In genomic region chr18:62897153-62897552, GRCh38 we compare ENCODE assay signal across 16 cellular contexts.
A peak's percentile ranks its signal among the peaks of the same experiment; 100 is the strongest.
DNase-seq lines count a peak whose midpoint lies in the region; ATAC-seq, FAIRE-seq and TF ChIP-seq lines count a peak whose summit lies in the region.
"Had no signal": no experiment of that assay in that cellular context is flagged by ENCODE, and none has a peak within 500 bp of the region (broad histone marks: within the 10 kb centered on the region; RNA-seq: fewer than 3 reads in every experiment).

No MANE protein-coding gene starts in this region.

- TF ChIP-seq POLR2A in H54 (IDR thresholded peaks at IDR 0.05; ENCODE audit: low read depth, low read length): no peak
- no peak for TF ChIP-seq POLR2A in vagina (IDR thresholded peaks at IDR 0.05)

- no peak for ATAC-seq in WTC11
- ATAC-seq: gastroesophageal sphincter; stimulated activated naive B cell treated with anti-CD40 and anti-IgM and Interleukin-4, amounts not matched to agents 10 μg/mL and 1 μg/mL and 100 μg/mL, for 72 hours had no signal

- peak overlapping the region; percentile 37; the same call in 1 of the 2 replicates for H3K27ac Mint-ChIP-seq in WTC11
- H3K27ac Mint-ChIP-seq in CD4-positive, alpha-beta memory T cell: no peak overlapping the region
- H3K27ac Mint-ChIP-seq: stimulated activated naive B cell treated with anti-CD40 and anti-IgM and Interleukin-4, amounts not matched to agents 10 μg/mL and 1 μg/mL and 100 μg/mL, for 72 hours had no signal

- no peak overlapping the region for H3K27ac ChIP-seq in CD4-positive, alpha-beta memory T cell (ENCODE audit: low read depth, low read length)
- no peak overlapping the region for H3K27ac ChIP-seq in vagina
- H3K27ac ChIP-seq: gastroesophageal sphincter, ovary had no signal

- H3K9me3 Mint-ChIP-seq in WTC11: no peaks in the 10 kb centered on the region
- peaks cover 0 to 4% (median 0%) of the 10 kb centered on the region in 8 donors for H3K9me3 Mint-ChIP-seq in CD4-positive, alpha-beta memory T cell
- H3K9me3 Mint-ChIP-seq: CD8-positive, alpha-beta memory T cell; stimulated activated naive B cell treated with anti-CD40 and anti-IgM and Interleukin-4, amounts not matched to agents 10 μg/mL and 1 μg/mL and 100 μg/mL, for 72 hours had no signal

- no peak overlapping the region for H3K4me3 Mint-ChIP-seq in WTC11
- no peak overlapping the region for H3K4me3 Mint-ChIP-seq in CD4-positive, alpha-beta memory T cell
- H3K4me3 Mint-ChIP-seq: CD8-positive, alpha-beta memory T cell; stimulated activated naive B cell treated with anti-CD40 and anti-IgM and Interleukin-4, amounts not matched to agents 10 μg/mL and 1 μg/mL and 100 μg/mL, for 72 hours had no signal

- H3K36me3 Mint-ChIP-seq in WTC11: peaks cover 45% of the 10 kb centered on the region
- peaks cover 13 to 29% of the 10 kb centered on the region in 2 donors for H3K36me3 Mint-ChIP-seq in CD4-positive, alpha-beta memory T cell

- H3K4me1 ChIP-seq in CD4-positive, alpha-beta memory T cell (ENCODE audit: insufficient read depth, low read length): no peaks in the 10 kb centered on the region
- no peaks in the 10 kb centered on the region for H3K4me1 ChIP-seq in vagina
- H3K4me1 ChIP-seq: gastroesophageal sphincter had no signal

- no peaks in the 10 kb centered on the region for H3K27me3 ChIP-seq in CD4-positive, alpha-beta memory T cell (ENCODE audit: insufficient read depth, low read length)
- no peaks in the 10 kb centered on the region for H3K27me3 ChIP-seq in vagina
- H3K27me3 ChIP-seq: gastroesophageal sphincter, ovary had no signal

- no peaks in the 10 kb centered on the region for H3K27me3 Mint-ChIP-seq in WTC11 (ENCODE audit: low read depth)
- no peaks in the 10 kb centered on the region for H3K27me3 Mint-ChIP-seq in CD4-positive, alpha-beta memory T cell
- H3K27me3 Mint-ChIP-seq: CD8-positive, alpha-beta memory T cell; stimulated activated naive B cell treated with anti-CD40 and anti-IgM and Interleukin-4, amounts not matched to agents 10 μg/mL and 1 μg/mL and 100 μg/mL, for 72 hours had no signal

- peak; percentile 24 for DNase-seq in H54 (ENCODE audit: insufficient read length, low spot score)
- DNase-seq in WTC11 (ENCODE audit: low spot score): no peak
- peak; percentile 58 for DNase-seq in fibroblast of peridontal ligament (ENCODE audit: extremely low read depth)
- DNase-seq in stromal cell of bone marrow (ENCODE audit: low read depth): peak; percentile 9
- no peak for DNase-seq in CD4-positive, alpha-beta memory T cell
- no peak for DNase-seq in vagina (ENCODE audit: extremely low spot score in 2 of 2)
- DNase-seq in activated T-cell treated with anti-CD3 and anti-CD28 coated beads, Interleukin-2, amount 50 U/mL, for 48 hours: no peak
- DNase-seq: activated CD4-positive, alpha-beta T cell treated with anti-CD3 and anti-CD28 coated beads, Interleukin-2, amount 50 U/mL, for 48 hours; CD8-positive, alpha-beta memory T cell; GDM1; KBM-7; ovary; small intestine; stimulated activated naive B cell treated with anti-CD40 and anti-IgM and Interleukin-4, amounts not matched to agents 10 μg/mL and 1 μg/mL and 100 μg/mL, for 72 hours had no signal

- peaks cover 23% of the 10 kb centered on the region for H3K4me1 Mint-ChIP-seq in WTC11
- no peaks in the 10 kb centered on the region for H3K4me1 Mint-ChIP-seq in CD4-positive, alpha-beta memory T cell
- H3K4me1 Mint-ChIP-seq: CD8-positive, alpha-beta memory T cell had no signal

- H3K4me3 ChIP-seq in CD4-positive, alpha-beta memory T cell (ENCODE audit: low read length in 2 of 2): no peak overlapping the region
- H3K4me3 ChIP-seq in vagina: no peak overlapping the region
- H3K4me3 ChIP-seq: gastroesophageal sphincter, ovary had no signal

- intact Hi-C loops in CD4-positive, alpha-beta memory T cell (cut with micrococcal nuclease): no loop called here
- intact Hi-C loops in vagina (cut with DNase I): no loop called here

- TF ChIP-seq CTCF in WTC11 (IDR thresholded peaks at IDR 0.05): no peak
- TF ChIP-seq CTCF in vagina (IDR thresholded peaks at IDR 0.05): no peak

- FAIRE-seq in H54 (lab: Jason Lieb, UNC): no peak
- FAIRE-seq: islet of Langerhans, small intestine had no signal

- no peaks in the 10 kb centered on the region for H3K9me3 ChIP-seq in CD4-positive, alpha-beta memory T cell (ENCODE audit: control insufficient read depth in 1 of 2, low read length in 2 of 2)
- H3K9me3 ChIP-seq in vagina: no peaks in the 10 kb centered on the region
- H3K9me3 ChIP-seq: gastroesophageal sphincter, ovary had no signal

- POLR2A ChIA-PET in WTC11 (lab: Charles Lee): no interaction called here
- POLR2A ChIA-PET in CD4-positive, alpha-beta memory T cell (lab: Charles Lee; ENCODE audit: partially characterized antibody): no interaction called here

- CTCF ChIA-PET in WTC11 (lab: Charles Lee): no interaction called here
- CTCF ChIA-PET in CD4-positive, alpha-beta memory T cell (lab: Charles Lee; ENCODE audit: partially characterized antibody): no interaction called here

- H3K36me3 ChIP-seq in CD4-positive, alpha-beta memory T cell (ENCODE audit: insufficient read depth, low read length): no peaks in the 10 kb centered on the region
- H3K36me3 ChIP-seq in vagina: no peaks in the 10 kb centered on the region
- H3K36me3 ChIP-seq: ovary had no signal

TF ChIP-seq in WTC11, 78 proteins besides CTCF, POLR2A, EP300 and RAD21:
- TF ChIP-seq TEAD1 (CRISPR knock-in tag; IDR thresholded peaks at IDR 0.05) (no peak), GRHL2 (CRISPR knock-in tag; IDR thresholded peaks at IDR 0.05; ENCODE audit: insufficient replicate concordance, severe bottlenecking) (no peak)

Comparison
In these comparisons a context has a peak if more than half of its experiments do, and no peak if none do; other contexts are left out.
1. DNase-seq: peak in H54 (single experiment), fibroblast of peridontal ligament (single experiment) and stromal cell of bone marrow (single experiment); none in WTC11 (single experiment), CD4-positive, alpha-beta memory T cell (0 of 5), vagina (0 of 2) and activated T-cell treated with anti-CD3 and anti-CD28 coated beads, Interleukin-2, amount 50 U/mL, for 48 hours (0 of 2).